ENCODE assay signal across 20 cellular contexts in the genomic region with DNA sequence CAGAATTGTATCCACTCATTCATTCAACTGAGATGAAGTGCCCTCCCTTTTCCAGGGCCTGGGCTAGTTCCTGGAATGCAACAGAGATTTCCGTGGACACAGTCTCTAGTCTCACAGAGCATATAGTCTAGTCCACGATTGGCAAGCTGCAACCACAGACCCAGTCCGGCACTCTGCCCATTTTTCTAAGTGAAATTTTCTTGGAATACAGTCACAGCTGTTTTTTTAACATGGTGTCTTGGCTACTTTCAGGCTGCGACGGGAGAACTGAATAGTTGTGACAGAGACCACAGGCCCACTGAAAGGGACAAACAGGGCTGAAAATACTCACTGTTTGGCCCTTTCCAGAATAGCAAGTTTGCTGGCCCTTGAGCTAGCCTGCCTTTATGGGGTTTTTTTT. TPM values are rescaled to one million over a fixed set of nuclear protein-coding genes. Genes with fewer than 3 reads are reported as not detected.
DNase-seq lines count a peak whose midpoint lies in the region; ATAC-seq and TF ChIP-seq lines count a peak whose summit lies in the region.
"Had no signal": no experiment of that assay in that cellular context is flagged by ENCODE, and none has a peak within 500 bp of the region (broad histone marks: within the 10 kb centered on the region; RNA-seq: fewer than 3 reads in every experiment).

No MANE protein-coding gene starts in this region.

- no peak overlapping the region for H3K27ac Mint-ChIP-seq in activated T-cell treated with anti-CD3 and anti-CD28 coated beads, Interleukin-2, amount 50 U/mL, for 72 hours
- H3K27ac Mint-ChIP-seq: CD4-positive, alpha-beta T cell; GM23338; H9; IgD-negative memory B cell had no signal

- TF ChIP-seq CTCF in GM20000 (IDR thresholded peaks at IDR 0.05; ENCODE audit: extremely low read depth, missing control alignments), result no peak

- no peak overlapping the region for H3K4me3 Mint-ChIP-seq in activated T-cell treated with anti-CD3 and anti-CD28 coated beads, Interleukin-2, amount 50 U/mL, for 72 hours
- H3K4me3 Mint-ChIP-seq: CD4-positive, alpha-beta T cell; GM23338; H9; IgD-negative memory B cell had no signal

- H3K9me3 Mint-ChIP-seq in activated T-cell treated with anti-CD3 and anti-CD28 coated beads, Interleukin-2, amount 50 U/mL, for 72 hours, result peaks cover 4 to 5% of the 10 kb centered on the region in 2 donors

- ATAC-seq in activated T-cell treated with anti-CD3 and anti-CD28 coated beads, Interleukin-2, amount 50 U/mL, for 72 hours (replicated peaks in 1 of 2), result no peak
- ATAC-seq: GM23338 had no signal

- no peaks in the 10 kb centered on the region for H3K4me1 Mint-ChIP-seq in activated T-cell treated with anti-CD3 and anti-CD28 coated beads, Interleukin-2, amount 50 U/mL, for 72 hours (ENCODE audit: low read depth)
- H3K4me1 Mint-ChIP-seq: GM23338, H9, IgD-negative memory B cell had no signal

- no peaks in the 10 kb centered on the region for H3K27me3 Mint-ChIP-seq in activated T-cell treated with anti-CD3 and anti-CD28 coated beads, Interleukin-2, amount 50 U/mL, for 72 hours (ENCODE audit: low read depth)
- H3K27me3 Mint-ChIP-seq: CD4-positive, alpha-beta T cell; IgD-negative memory B cell had no signal

- peak; percentile 6 for DNase-seq in activated effector memory CD4-positive, alpha-beta T cell treated with anti-CD3 and anti-CD28 coated beads, Interleukin-2, amount 50 U/mL, for 16 hours
- no peak for DNase-seq in activated effector memory CD4-positive, alpha-beta T cell treated with Interleukin-2 at 50 U/mL for 16 hours
- peak; percentile 24 for DNase-seq in cerebellum (ENCODE audit: low spot score)
- DNase-seq in midbrain (lab: John Stamatoyannopoulos, UW), result peak; percentile 50
- peak; percentile 7 for DNase-seq in stromal cell of bone marrow (ENCODE audit: low read depth)
- DNase-seq in effector CD8-positive, alpha-beta T cell (lab: John Stamatoyannopoulos, UW), result no peak
- DNase-seq in activated T-cell treated with anti-CD3 and anti-CD28 coated beads, Interleukin-2, amount 50 U/mL, for 72 hours, result no peak
- no peak for DNase-seq in GM20000 (ENCODE audit: low spot score)
- DNase-seq: CD4-positive, alpha-beta T cell; H9; NCI-H1092; NCI-H1436; NCI-H187 treated with DMSO at 0.1 percent for 48 hours; NCI-H2107; NCI-H446; NCI-H524 treated with DMSO at 0.1 percent for 48 hours; NCI-H774; SIG-M5 had no signal

- peaks cover 14 to 40% of the 10 kb centered on the region in 2 donors for H3K36me3 Mint-ChIP-seq in activated T-cell treated with anti-CD3 and anti-CD28 coated beads, Interleukin-2, amount 50 U/mL, for 72 hours (ENCODE audit: insufficient read depth in 2 of 2)

RNA-seq across cellular contexts. Expression of a gene that starts 29.2 kb away (rescaled TPM):
- 13.1 TPM for total RNA-seq in cerebellum
- 10 to 100 TPM; 11.7 to 13.6 TPM for total RNA-seq in activated T-cell treated with anti-CD3 and anti-CD28 coated beads, Interleukin-2, amount 50 U/mL, for 72 hours

RNA-seq across cellular contexts. Expression of a gene that starts 29.4 kb away (rescaled TPM):
- 13.8 TPM for total RNA-seq in cerebellum
- 10 to 100 TPM; 24.4 to 33.2 TPM for total RNA-seq in activated T-cell treated with anti-CD3 and anti-CD28 coated beads, Interleukin-2, amount 50 U/mL, for 72 hours

RNA-seq across cellular contexts. Expression of a gene that starts 35.4 kb away (rescaled TPM):
- total RNA-seq in cerebellum, result 23.1 TPM
- 10 to 100 TPM; 22.3 to 23.6 TPM for total RNA-seq in activated T-cell treated with anti-CD3 and anti-CD28 coated beads, Interleukin-2, amount 50 U/mL, for 72 hours

Comparison
In these comparisons a context has a peak if more than half of its experiments do, and no peak if none do; other contexts are left out.
1. DNase-seq: peak in activated effector memory CD4-positive, alpha-beta T cell treated with anti-CD3 and anti-CD28 coated beads, Interleukin-2, amount 50 U/mL, for 16 hours (single experiment), cerebellum (single experiment), midbrain (single experiment) and stromal cell of bone marrow (single experiment); none in activated effector memory CD4-positive, alpha-beta T cell treated with Interleukin-2 at 50 U/mL for 16 hours (single experiment), effector CD8-positive, alpha-beta T cell (single experiment), activated T-cell treated with anti-CD3 and anti-CD28 coated beads, Interleukin-2, amount 50 U/mL, for 72 hours (0 of 2) and GM20000 (single experiment).